Comparison of ENCODE assay signal across 1 cellular context in genomic region chr2:151947524-151948165, GRCh38.
TF ChIP-seq lines count a peak whose summit lies in the region.

No MANE protein-coding gene starts in this region.

TF ChIP-seq in SK-N-SH treated with all-trans-retinoic acid at 6 μM for 48 hours, 23 proteins besides CTCF, POLR2A, EP300 and RAD21 (continued from another document):
- no peak for TF ChIP-seq ZFP30 (CRISPR knock-in tag; IDR thresholded peaks at IDR 0.05)
- no peak for TF ChIP-seq GLIS3 (CRISPR knock-in tag; IDR thresholded peaks at IDR 0.05)
- TF ChIP-seq PPARA (CRISPR knock-in tag; IDR thresholded peaks at IDR 0.05; ENCODE audit: borderline replicate concordance) = no peak
- TF ChIP-seq OSR1 (CRISPR knock-in tag; IDR thresholded peaks at IDR 0.05) = no peak
- TF ChIP-seq TCF4 (CRISPR knock-in tag; IDR thresholded peaks at IDR 0.05; ENCODE audit: borderline replicate concordance) = no peak
- TF ChIP-seq SNAI2 (CRISPR knock-in tag; IDR thresholded peaks at IDR 0.05) = no peak
